1 cellular context compared by ENCODE assay signal in genomic region chr14:77327111-77327510, GRCh38.
TF ChIP-seq lines count a peak whose summit lies in the region.

No MANE protein-coding gene starts in this region.

TF ChIP-seq in SK-N-SH, 30 proteins besides CTCF, POLR2A, EP300 and RAD21 (continued from another document):
- no peak for TF ChIP-seq FOSL2 (IDR thresholded peaks at IDR 0.05; ENCODE audit: borderline replicate concordance, low read depth)
- TF ChIP-seq USF1 (IDR thresholded peaks at IDR 0.05; ENCODE audit: borderline replicate concordance, low read depth): no peak
- TF ChIP-seq SIN3A (IDR thresholded peaks at IDR 0.05; ENCODE audit: borderline replicate concordance, low read depth, low read length): no peak
- TF ChIP-seq TEAD4 (IDR thresholded peaks at IDR 0.05; ENCODE audit: borderline replicate concordance, insufficient read depth): no peak
TF ChIP-seq in SK-N-SH: peak in this region for 0.
